Comparison of ENCODE assay signal across 13 cellular contexts in genomic region chr7:31336202-31337035, GRCh38. TPM values are rescaled to one million over a fixed set of nuclear protein-coding genes. Genes with fewer than 3 reads are reported as not detected.
DNase-seq lines count a peak whose midpoint lies in the region; ATAC-seq, FAIRE-seq and TF ChIP-seq lines count a peak whose summit lies in the region.
"Had no signal": no experiment of that assay in that cellular context is flagged by ENCODE, and none has a peak within 500 bp of the region (broad histone marks: within the 10 kb centered on the region; RNA-seq: fewer than 3 reads in every experiment).

No MANE protein-coding gene starts in this region.

- WGBS in H1 (ENCODE audit: extremely low coverage in 1 of 2, insufficient coverage in 1 of 2, insufficient read length in 1 of 2, insufficient replicate concordance in 2 of 2, low coverage in 1 of 2, low lambda C conversion rate in 2 of 2, missing lambda C conversion rate in 1 of 2), 2 experiments, result 9% methylated on average over 36 of the region's 71 CpGs; no CpG with 5 or more reads in 1 of the 2 experiments
- WGBS in HepG2 (ENCODE audit: low lambda C conversion rate), result 12% methylated on average over 11 of the region's 71 CpGs
- 35 to 40% methylated on average over 1 to 7 of the region's 71 CpGs for WGBS in transverse colon (ENCODE audit: low coverage in 1 of 2), 2 donors

- H2BK12ac ChIP-seq in H1 (ENCODE audit: low read depth, low read length), result no peak overlapping the region

- H3K36me3 ChIP-seq in H1 (ENCODE audit: control insufficient read depth in 2 of 4, insufficient read depth in 4 of 4, low read length in 3 of 4) (no peaks in the 10 kb centered on the region), HepG2 (replicated peaks in 1 of 2; ENCODE audit: control insufficient read depth in 1 of 2, insufficient read depth in 2 of 2, low read length in 2 of 2) (no peaks in the 10 kb centered on the region), subcutaneous abdominal adipose tissue (ENCODE audit: control insufficient read depth in 5 of 5, insufficient read depth in 5 of 5, low read length in 5 of 5) (no peaks in the 10 kb centered on the region), transverse colon (no peaks in the 10 kb centered on the region)

- H2BK5ac ChIP-seq in H1 (ENCODE audit: low read depth, low read length), result no peak overlapping the region

- no peak overlapping the region for H2AK5ac ChIP-seq in H1 (ENCODE audit: low read depth, low read length)

- no peak overlapping the region for H3K56ac ChIP-seq in H1 (replicated peaks; ENCODE audit: insufficient read length, low read depth, low read length)

- H3K79me2 ChIP-seq in H1 (ENCODE audit: control insufficient read depth in 1 of 2, insufficient read depth in 2 of 2, low read length in 2 of 2), result no peaks in the 10 kb centered on the region
- H3K79me2 ChIP-seq in HepG2 (ENCODE audit: insufficient read depth, low read length), result no peaks in the 10 kb centered on the region

- peak overlapping the region; percentile 31; the same call in 1 of the 2 replicates for H4K8ac ChIP-seq in H1 (ENCODE audit: extremely low read depth, insufficient read depth, low read length)

- H4K91ac ChIP-seq in H1 (replicated peaks; ENCODE audit: insufficient read length, low read length), result no peak overlapping the region

- no peak overlapping the region for H2BK20ac ChIP-seq in H1 (ENCODE audit: low read length)

- no peaks in the 10 kb centered on the region for H3K79me1 ChIP-seq in H1 (ENCODE audit: low read depth, low read length)

- TF ChIP-seq RAD21 in H1 (IDR thresholded peaks at IDR 0.05 in 1 of 2, conservative IDR thresholded peaks at IDR 0.05 in 1 of 2; ENCODE audit: low read depth in 2 of 2, low read length in 2 of 2) (peak; percentile 41 to 69), HepG2 (CRISPR knock-in tag; IDR thresholded peaks at IDR 0.05) (no peak)

- no TSS peak for BruUV-seq in HepG2 (replicated peaks; lab: Mats Ljungman, UMichigan)

- H3K9me3 ChIP-seq in H1 (ENCODE audit: insufficient read depth in 2 of 2, low read depth in 1 of 2, low read length in 1 of 2), result no peaks in the 10 kb centered on the region
- H3K9me3 ChIP-seq in HepG2 (ENCODE audit: low read length), result no peaks in the 10 kb centered on the region
- H3K9me3 ChIP-seq in subcutaneous abdominal adipose tissue (ENCODE audit: control insufficient read depth in 5 of 5, low read length in 5 of 5), result no peaks in the 10 kb centered on the region
- H3K9me3 ChIP-seq in transverse colon, result no peaks in the 10 kb centered on the region

- CTCF ChIA-PET in H1 (lab: Charles Lee; ENCODE audit: partially characterized antibody) (interaction anchor here (0.5 to 3.6 kb wide), 29 partner anchors 9 to 309 kb away, joined by 3 to 39 read pairs (median 4); no protein-coding TSS in a partner anchor), HepG2 (lab: Yijun Ruan, JAX; ENCODE audit: low intra/inter-chr PET ratio, low total read pairs) (no interaction called here)

- H3K27me3 ChIP-seq in H1 (replicated peaks in 1 of 4; ENCODE audit: control insufficient read depth in 3 of 4, extremely low read depth in 1 of 4, insufficient read depth in 3 of 4, low read length in 3 of 4) (peaks cover 7 to 30% (median 18%) of the 10 kb centered on the region in 4 experiments; a peak in 6 of 7 replicates), HepG2 (ENCODE audit: control insufficient read depth in 1 of 2, insufficient read depth in 2 of 2, low read length in 2 of 2) (peaks cover 2 to 19% of the 10 kb centered on the region in 2 experiments; a peak in 3 of 5 replicates), subcutaneous abdominal adipose tissue (ENCODE audit: control insufficient read depth in 5 of 5, insufficient read depth in 4 of 5, low read length in 5 of 5) (peaks cover 8 to 19% (median 10%) of the 10 kb centered on the region in 5 donors), transverse colon (peaks cover 59% of the 10 kb centered on the region)

- no peak overlapping the region for H3K23ac ChIP-seq in H1 (ENCODE audit: insufficient read length)

- peaks cover 6% of the 10 kb centered on the region for H3K23me2 ChIP-seq in H1 (ENCODE audit: low read depth, low read length)

- DNase-seq in H1 (ENCODE audit: low read depth in 1 of 2, low spot score in 2 of 2), result peak in 1 of 2 experiments; percentile 87
- DNase-seq in HepG2 (ENCODE audit: low spot score), result no peak
- DNase-seq in GM20000 (ENCODE audit: low spot score), result no peak
- DNase-seq in activated CD4-positive, alpha-beta T cell treated with anti-CD3 and anti-CD28 coated beads for 4 hours, result no peak
- no peak for DNase-seq in transverse colon
- DNase-seq: DMS79; naive B cell; NCI-H2081 treated with DMSO at 0.1 percent for 48 hours; stimulated activated CD4-positive, alpha-beta T cell treated with anti-CD3 and anti-CD28 coated beads, Interleukin-1b, Interleukin-23, amount 100 ng/mL, for 48 hours had no signal

- H3K4me1 ChIP-seq in H1 (replicated peaks in 1 of 4; ENCODE audit: control insufficient read depth in 3 of 4, insufficient read depth in 4 of 4, low read length in 3 of 4) (no peaks in the 10 kb centered on the region), HepG2 (ENCODE audit: insufficient read depth, low read length) (no peaks in the 10 kb centered on the region), subcutaneous abdominal adipose tissue (ENCODE audit: control insufficient read depth in 5 of 5, insufficient read depth in 5 of 5, low read length in 5 of 5) (peaks cover 0 to 17% (median 7%) of the 10 kb centered on the region in 5 donors), transverse colon (peaks cover 0 to 9% (median 0%) of the 10 kb centered on the region in 4 donors)

- FAIRE-seq in H1 (lab: Jason Lieb, UNC) (no peak), HepG2 (lab: Jason Lieb, UNC) (no peak)
- FAIRE-seq: RCC 7860 had no signal

- H2BK120ac ChIP-seq in H1 (replicated peaks; ENCODE audit: low read depth, low read length), result no peak overlapping the region

- H3K14ac ChIP-seq in H1 (ENCODE audit: insufficient read length), result no peak overlapping the region

- intact Hi-C loops in HepG2 (cut with micrococcal nuclease; ENCODE audit: unreplicated experiment) (no loop called here), transverse colon (cut with DNase I; ENCODE audit: low total_unique reads) (no loop called here)

- ATAC-seq in HepG2, result peak; percentile 61

- in situ Hi-C loops in HepG2 (cut with HindIII; ENCODE audit: extremely low pct_ligation_motif_present, low pct_unique_long_range_greater_than_20kb) (no loop called here), transverse colon (cut with MboI; ENCODE audit: low pct_ligation_motif_present in 1 of 4, low pct_unique_long_range_greater_than_20kb in 1 of 4, low sequenced_read_pairs in 3 of 4) (no loop called here)

- no peak overlapping the region for H4K5ac ChIP-seq in H1 (ENCODE audit: insufficient read length, low read depth, low read length)

- no peak for TF ChIP-seq POLR2A in H1 (IDR thresholded peaks at IDR 0.05; ENCODE audit: control extremely low read depth in 1 of 2, low read depth in 2 of 2, low read length in 2 of 2)
- TF ChIP-seq POLR2A in HepG2 (IDR thresholded peaks at IDR 0.05; ENCODE audit: insufficient read depth in 1 of 2, low read depth in 2 of 2, low read length in 2 of 2), result no peak
- TF ChIP-seq POLR2A in transverse colon (IDR thresholded peaks at IDR 0.05), result no peak

- H3K9ac ChIP-seq in H1 (replicated peaks in 1 of 4; ENCODE audit: extremely low read depth in 1 of 4, low read depth in 3 of 4, low read length in 3 of 4) (peak overlapping the region in 2 of 4 experiments; percentile 25 to 52; a peak in 2 of 7 replicates), HepG2 (ENCODE audit: insufficient read depth, low read depth, low read length) (no peak overlapping the region), subcutaneous abdominal adipose tissue (ENCODE audit: low read length in 5 of 5) (no peak overlapping the region)

- H3K27ac ChIP-seq in H1 (ENCODE audit: low read depth, low read length) (no peak overlapping the region), HepG2 (ENCODE audit: extremely low read length, insufficient read depth, low read length) (no peak overlapping the region), subcutaneous abdominal adipose tissue (ENCODE audit: low read depth, low read length) (no peak overlapping the region), transverse colon (no peak overlapping the region)

- POLR2A ChIA-PET in H1 (lab: Charles Lee; ENCODE audit: partially characterized antibody), result no interaction called here
- POLR2A ChIA-PET in HepG2 (lab: Yijun Ruan, JAX), result no interaction called here

- peak overlapping the region; percentile 81; the same call in 1 of the 2 replicates for H3K18ac ChIP-seq in H1 (ENCODE audit: extremely low read depth, low read length)

- H3K4ac ChIP-seq in H1 (replicated peaks; ENCODE audit: insufficient read length, low read depth, low read length), result no peak overlapping the region

- peak overlapping the region; percentile 95; the same call in 1 of the 2 replicates for H2AFZ ChIP-seq in H1 (ENCODE audit: low read length)
- H2AFZ ChIP-seq in HepG2 (ENCODE audit: low read length), result no peak overlapping the region

- no peak for TF ChIP-seq EP300 in H1 (IDR thresholded peaks at IDR 0.05; ENCODE audit: borderline replicate concordance in 1 of 2, low read depth in 2 of 2, low read length in 2 of 2)
- no peak for TF ChIP-seq EP300 in HepG2 (IDR thresholded peaks at IDR 0.05; ENCODE audit: low read depth in 2 of 2, low read length in 2 of 2)
- TF ChIP-seq EP300 in HepG2 (CRISPR knock-in tag; IDR thresholded peaks at IDR 0.05; ENCODE audit: borderline replicate concordance), result no peak
- TF ChIP-seq EP300 in transverse colon (IDR thresholded peaks at IDR 0.05; ENCODE audit: low read depth), result no peak

- H3K4me2 ChIP-seq in H1 (ENCODE audit: insufficient read depth in 1 of 2, low read depth in 2 of 2, low read length in 2 of 2), result peak overlapping the region; percentile 44 to 89
- H3K4me2 ChIP-seq in HepG2 (ENCODE audit: low read depth, low read length), result no peak overlapping the region

- H2BK15ac ChIP-seq in H1 (ENCODE audit: low read length), result 0 out of 2 replicates have a peak overlapping the region, but pooled peaks have one; percentile 76

- H3K4me3 ChIP-seq in H1 (ENCODE audit: extremely low read depth in 1 of 4, insufficient read depth in 2 of 4, low read depth in 3 of 4, low read length in 4 of 4) (peak overlapping the region; percentile 37 to 63 (median 53)), HepG2 (replicated peaks in 1 of 3; ENCODE audit: insufficient read depth in 1 of 3, low read depth in 2 of 3, low read length in 3 of 3) (no peak overlapping the region), subcutaneous abdominal adipose tissue (ENCODE audit: low read depth in 1 of 5, low read length in 5 of 5) (peak overlapping the region in 4 of 5 donors; percentile 14 to 68 (median 32)), transverse colon (peak overlapping the region in 2 of 4 donors; percentile 27 to 30)

- TF ChIP-seq CTCF in LNCAP (IDR thresholded peaks at IDR 0.05) (peak; percentile 17; the same call in 1 of the 2 replicates), H1 (IDR thresholded peaks at IDR 0.05; ENCODE audit: control extremely low read depth in 1 of 3, insufficient read depth in 1 of 3, low read depth in 1 of 3, low read length in 3 of 3) (peak; percentile 71 to 82 (median 80)), HepG2 (CRISPR knock-in tag; IDR thresholded peaks at IDR 0.05) (no peak), GM20000 (IDR thresholded peaks at IDR 0.05; ENCODE audit: extremely low read depth, missing control alignments) (no peak), transverse colon (IDR thresholded peaks at IDR 0.05) (peak in 1 of 5 experiments; percentile 12)

- H4K20me1 ChIP-seq in H1 (replicated peaks in 1 of 2; ENCODE audit: control insufficient read depth in 1 of 2, insufficient read depth in 2 of 2, low read length in 2 of 2) (no peaks in the 10 kb centered on the region), HepG2 (ENCODE audit: insufficient read depth, low read length) (no peaks in the 10 kb centered on the region)

RNA-seq across cellular contexts. Expression of gene NEUROD6, which starts 4.1 kb away (rescaled TPM):
- total RNA-seq in H1 (2021; fragmentation: NEBNext Ultra II Directional; extraction: Animal tissue kit (Norgen Biotek cat#: 25700)), result not detected in 2 replicates
- not detected in 2 replicates for polyA plus RNA-seq in H1 (2011; rRNA removed)
- polyA plus RNA-seq in H1 (2011; cell fraction: cytosol; rRNA removed), result not detected
- not detected for polyA plus RNA-seq in H1 (2011; cell fraction: nucleus; rRNA removed)
- not detected in 4 replicates for polyA plus RNA-seq in H1 (2012, experiment 1 of 2)
- polyA plus RNA-seq in H1 (2012, experiment 2 of 2), result not detected
- polyA plus RNA-seq in H1 (2013, experiment 1 of 2), result not detected
- not detected for polyA plus RNA-seq in H1 (2013, experiment 2 of 2)
- polyA minus RNA-seq in H1 (2011; rRNA and poly(A)+ RNA removed), result not detected in 2 replicates
- not detected for polyA minus RNA-seq in H1 (2011; cell fraction: cytosol; rRNA and poly(A)+ RNA removed)
- not detected for polyA minus RNA-seq in H1 (2011; cell fraction: nucleus; rRNA and poly(A)+ RNA removed)
- not detected in 2 replicates for total RNA-seq in HepG2 (2016; rRNA removed; fragmentation: Illumina TruSeq; extraction: Trizol)
- total RNA-seq in HepG2 (2016; cell fraction: cytosol; rRNA removed; fragmentation: Illumina TruSeq; extraction: Trizol; ENCODE audit: low read depth), result not detected in 2 replicates
- total RNA-seq in HepG2 (2016; cell fraction: insoluble cytoplasmic fraction; rRNA removed; fragmentation: Illumina TruSeq; extraction: Trizol), result not detected in 2 replicates
- not detected in 2 replicates for total RNA-seq in HepG2 (2016; cell fraction: membrane; rRNA removed; fragmentation: Illumina TruSeq; extraction: Trizol)
- total RNA-seq in HepG2 (2016; cell fraction: nucleus; rRNA removed; fragmentation: Illumina TruSeq; extraction: Trizol), result not detected in 2 replicates
- not detected in 2 replicates for polyA plus RNA-seq in HepG2 (2011; rRNA removed)
- not detected in 2 replicates for polyA plus RNA-seq in HepG2 (2011; cell fraction: cytosol; rRNA removed)
- not detected in 2 replicates for polyA plus RNA-seq in HepG2 (2011; cell fraction: nucleus; rRNA removed)
- not detected in 2 replicates for polyA plus RNA-seq in HepG2 (2012)
- not detected in 2 replicates for polyA plus RNA-seq in HepG2 (2016; cell fraction: cytosol; fragmentation: Illumina TruSeq; extraction: Trizol; ENCODE audit: low read depth)
- polyA plus RNA-seq in HepG2 (2016; cell fraction: insoluble cytoplasmic fraction; fragmentation: Illumina TruSeq; extraction: Trizol; ENCODE audit: low read depth), result not detected in 2 replicates
- not detected in 2 replicates for polyA plus RNA-seq in HepG2 (2016; cell fraction: membrane; fragmentation: Illumina TruSeq; extraction: Trizol; ENCODE audit: low read depth)
- not detected in 2 replicates for polyA plus RNA-seq in HepG2 (2016; cell fraction: nucleus; fragmentation: Illumina TruSeq; extraction: Trizol; ENCODE audit: insufficient read depth, low read depth)
- polyA minus RNA-seq in HepG2 (2011; rRNA and poly(A)+ RNA removed; ENCODE audit: low replicate concordance), result not detected in 2 replicates
- polyA minus RNA-seq in HepG2 (2011; cell fraction: cytosol; rRNA and poly(A)+ RNA removed), result not detected in 2 replicates
- polyA minus RNA-seq in HepG2 (2011; cell fraction: nucleus; rRNA and poly(A)+ RNA removed), result not detected in 2 replicates
- total RNA-seq in transverse colon, result not detected
- total RNA-seq: fibroblast of villous mesenchyme had no signal

Comparison
In these comparisons a context has a peak if more than half of its experiments do, and no peak if none do; other contexts are left out.
1. CTCF ChIP-seq: peak in LNCAP (single experiment) and H1 (3 of 3); none in HepG2 (single experiment) and GM20000 (single experiment).
2. H3K4me3 ChIP-seq: peak in H1 (4 of 4) and subcutaneous abdominal adipose tissue (4 of 5); none in HepG2 (0 of 3).